1 cellular context compared by ENCODE assay signal in genomic region chr2:70103531-70104061, GRCh38.
TF ChIP-seq lines count a peak whose summit lies in the region.

No MANE protein-coding gene starts in this region.

TF ChIP-seq in WTC11, 78 proteins besides CTCF, POLR2A, EP300 and RAD21 (continued from another document):
- TF ChIP-seq E2F4 (CRISPR knock-in tag; IDR thresholded peaks at IDR 0.05; ENCODE audit: borderline replicate concordance, low read depth) (no peak), FOXK1 (CRISPR knock-in tag; IDR thresholded peaks at IDR 0.05) (no peak), CREB1 (CRISPR knock-in tag; IDR thresholded peaks at IDR 0.05) (no peak), JAZF1 (CRISPR knock-in tag; IDR thresholded peaks at IDR 0.05) (no peak), ATF1 (CRISPR knock-in tag; IDR thresholded peaks at IDR 0.05) (no peak), ATF3 (CRISPR knock-in tag; conservative IDR thresholded peaks at IDR 0.05) (no peak)
